In genomic region chr7:95922191-95922590, GRCh38 we compare ENCODE assay signal across 19 cellular contexts.
DNase-seq lines count a peak whose midpoint lies in the region; ATAC-seq, FAIRE-seq and TF ChIP-seq lines count a peak whose summit lies in the region.
"Had no signal": no experiment of that assay in that cellular context is flagged by ENCODE, and none has a peak within 500 bp of the region (broad histone marks: within the 10 kb centered on the region; RNA-seq: fewer than 3 reads in every experiment).

No MANE protein-coding gene starts in this region.

- no peak overlapping the region for H3K4me3 ChIP-seq in KMS-11 (IDR thresholded peaks at IDR 0.05; ENCODE audit: insufficient read depth, low read depth, low read length)
- H3K4me3 ChIP-seq in SJSA1 = no peak overlapping the region
- no peak overlapping the region for H3K4me3 ChIP-seq in skeletal muscle satellite cell (ENCODE audit: low read length)
- H3K4me3 ChIP-seq: BLaER1 had no signal

- H4K20me1 ChIP-seq in KMS-11 (ENCODE audit: insufficient read depth) = no peaks in the 10 kb centered on the region
- H4K20me1 ChIP-seq: BLaER1 had no signal

- no peak for FAIRE-seq in GM12892 (lab: Jason Lieb, UNC)
- FAIRE-seq: GM19239, HTR-8/SVneo had no signal

- TF ChIP-seq POLR2A in GM12892 (IDR thresholded peaks at IDR 0.05; ENCODE audit: low read depth, low read length) = no peak

- H3K27me3 ChIP-seq in KMS-11 (ENCODE audit: insufficient read depth, low read depth) = no peaks in the 10 kb centered on the region
- H3K27me3 ChIP-seq in SJSA1 (replicated peaks) = no peaks in the 10 kb centered on the region
- H3K27me3 ChIP-seq in skeletal muscle satellite cell (ENCODE audit: control insufficient read depth, insufficient read depth, low read length) = no peaks in the 10 kb centered on the region
- H3K27me3 ChIP-seq: BLaER1 had no signal

- DNase-seq in GM03348 (ENCODE audit: low spot score) (peak; percentile 16), SJSA1 (ENCODE audit: low read depth in 1 of 2, low spot score in 2 of 2) (peak in 1 of 2 experiments; percentile 74), GM12892 (ENCODE audit: insufficient read length) (no peak), NCI-H1092 treated with DMSO at 0.1 percent for 48 hours (lab: John Stamatoyannopoulos, UW) (no peak)
- DNase-seq: CD8-positive, alpha-beta memory T cell; MV-4-11; NCI-H1417 treated with DMSO at 0.1 percent for 48 hours; NCI-H2029; NCI-H2171; NCI-H446; Right ventricle myocardium superior; SK-N-SH had no signal

- no peak for TF ChIP-seq CTCF in KMS-11 (conservative IDR thresholded peaks at IDR 0.05; ENCODE audit: low read depth, low read length)

- H3K9me3 ChIP-seq in SJSA1 (replicated peaks) (no peaks in the 10 kb centered on the region), skeletal muscle satellite cell (replicated peaks; ENCODE audit: low read length) (no peaks in the 10 kb centered on the region)
- H3K9me3 ChIP-seq: BLaER1, SK-N-SH had no signal

- H3K9ac ChIP-seq in KMS-11 = no peak overlapping the region
- H3K9ac ChIP-seq in skeletal muscle satellite cell (ENCODE audit: low read depth, low read length) = no peak overlapping the region
- H3K9ac ChIP-seq: BLaER1, SK-N-SH had no signal

- H3K27ac ChIP-seq in KMS-11 (no peak overlapping the region), SJSA1 (peak overlapping the region; percentile 75)
- H3K27ac ChIP-seq: BLaER1 had no signal

- no peaks in the 10 kb centered on the region for H3K36me3 ChIP-seq in KMS-11 (ENCODE audit: insufficient read depth)
- no peaks in the 10 kb centered on the region for H3K36me3 ChIP-seq in SJSA1
- H3K36me3 ChIP-seq in skeletal muscle satellite cell (ENCODE audit: insufficient read depth, low read length) = no peaks in the 10 kb centered on the region
- H3K36me3 ChIP-seq: BLaER1 had no signal

- H2AFZ ChIP-seq in KMS-11 (ENCODE audit: low read depth) = no peak overlapping the region

- no peak for ATAC-seq in HG03280 (IDR thresholded peaks at IDR 0.05; ENCODE audit: unreplicated experiment)
- ATAC-seq: Panc1 had no signal

- H3K4me2 ChIP-seq in KMS-11 (peak overlapping the region; percentile 1; the same call in 1 of the 2 replicates), skeletal muscle satellite cell (ENCODE audit: low read length) (peak overlapping the region; percentile 29)
- H3K4me2 ChIP-seq: BLaER1, SK-N-SH had no signal

- no peaks in the 10 kb centered on the region for H3K79me2 ChIP-seq in KMS-11 (ENCODE audit: insufficient read depth, low read depth)

- H3K4me1 ChIP-seq in KMS-11 (ENCODE audit: low read depth, poor library complexity, severe bottlenecking) (peaks cover 28% of the 10 kb centered on the region), SJSA1 (replicated peaks) (peaks cover 35% of the 10 kb centered on the region), skeletal muscle satellite cell (ENCODE audit: control insufficient read depth, insufficient read depth, low read length) (peaks cover 16% of the 10 kb centered on the region)
- H3K4me1 ChIP-seq: BLaER1 had no signal
